19 cellular contexts compared by ENCODE assay signal in genomic region chr12:80512781-80513180, GRCh38.
"Had no signal": no experiment of that assay in that cellular context is flagged by ENCODE, and none has a peak within 500 bp of the region (broad histone marks: within the 10 kb centered on the region; RNA-seq: fewer than 3 reads in every experiment).

No MANE protein-coding gene starts in this region.

- H3K27ac Mint-ChIP-seq: activated CD4-positive, alpha-beta T cell treated with anti-CD3 and anti-CD28 coated beads, Interleukin-2, amount 10 ng/mL, durations not matched to agents 7 days and 5 days; activated CD8-positive, alpha-beta T cell treated with anti-CD3 and anti-CD28 coated beads, Interleukin-2, amount 10 ng/mL, durations not matched to agents 7 days and 5 days; activated naive CD8-positive, alpha-beta T cell treated with anti-CD3 and anti-CD28 coated beads, Interleukin-2, amount 10 ng/mL, durations not matched to agents 7 days and 5 days; activated T-cell treated with anti-CD3 and anti-CD28 coated beads, Interleukin-2, amount 50 U/mL, for 24 hours; activated T-helper 2 cell treated with anti-CD3 and anti-CD28 coated beads, Interferon-gamma antibody, Interleukin-2, Interleukin-4, amounts not matched to agents 10 μg/mL and 5 μg/mL and 100 μg/mL, durations not matched to agents 14 hours and 24 hours and 36 hours; naive thymus-derived CD4-positive, alpha-beta T cell; stimulated activated effector memory CD8-positive, alpha-beta T cell treated with anti-CD3 and anti-CD28 coated beads, Interleukin-12 subunit alpha, Interleukin-12 subunit beta, amount 100 ng/mL, for 72 hours; type B pancreatic cell had no signal

- H3K4me1 Mint-ChIP-seq: activated CD4-positive, alpha-beta T cell treated with anti-CD3 and anti-CD28 coated beads, Interleukin-2, amount 10 ng/mL, durations not matched to agents 7 days and 5 days; activated naive CD8-positive, alpha-beta T cell treated with anti-CD3 and anti-CD28 coated beads, Interleukin-2, amount 10 ng/mL, durations not matched to agents 7 days and 5 days; naive thymus-derived CD4-positive, alpha-beta T cell; stimulated activated effector memory CD8-positive, alpha-beta T cell treated with anti-CD3 and anti-CD28 coated beads, Interleukin-12 subunit alpha, Interleukin-12 subunit beta, amount 100 ng/mL, for 72 hours had no signal

- H3K36me3 ChIP-seq: cardiac muscle cell, sigmoid colon had no signal

- H3K27me3 Mint-ChIP-seq: activated CD4-positive, alpha-beta T cell treated with anti-CD3 and anti-CD28 coated beads, Interleukin-2, amount 10 ng/mL, durations not matched to agents 7 days and 5 days; activated T-cell treated with anti-CD3 and anti-CD28 coated beads, Interleukin-2, amount 50 U/mL, for 24 hours; naive thymus-derived CD4-positive, alpha-beta T cell; type B pancreatic cell had no signal

- H3K4me1 ChIP-seq: sigmoid colon, testis had no signal

- H3K27ac ChIP-seq: cardiac muscle cell, sigmoid colon, testis had no signal

- H3K9me3 ChIP-seq: sigmoid colon, testis had no signal

- H3K27me3 ChIP-seq: cardiac muscle cell, sigmoid colon, testis had no signal

- DNase-seq: activated CD4-positive, alpha-beta T cell treated with anti-CD3 and anti-CD28 coated beads, Interleukin-2, amount 10 ng/mL, durations not matched to agents 7 days and 5 days; activated CD8-positive, alpha-beta T cell treated with anti-CD3 and anti-CD28 coated beads, Interleukin-2, amount 10 ng/mL, durations not matched to agents 7 days and 5 days; activated naive CD4-positive, alpha-beta T cell treated with Interleukin-2 at 50 U/mL for 16 hours; activated naive CD8-positive, alpha-beta T cell treated with anti-CD3 and anti-CD28 coated beads, Interleukin-2, amount 10 ng/mL, durations not matched to agents 7 days and 5 days; activated T-cell treated with anti-CD3 and anti-CD28 coated beads, Interleukin-2, amount 50 U/mL, for 24 hours; amygdala; foreskin melanocyte; glutamatergic neuron; mesenchymal stem cell; naive thymus-derived CD4-positive, alpha-beta T cell; sigmoid colon; stimulated activated CD4-positive, alpha-beta T cell treated with anti-CD3 and anti-CD28 coated beads, Interleukin-4, amount 100 ng/mL, for 24 hours; T-helper 9 cell had no signal

- ATAC-seq: activated CD4-positive, CD25-positive, alpha-beta regulatory T cell treated with anti-CD3 and anti-CD28 coated beads, Interleukin-2, amount 50 U/mL, for 24 hours; activated CD8-positive, alpha-beta T cell treated with anti-CD3 and anti-CD28 coated beads, Interleukin-2, amount 10 ng/mL, durations not matched to agents 7 days and 5 days; naive thymus-derived CD4-positive, alpha-beta T cell; stimulated activated effector memory CD8-positive, alpha-beta T cell treated with anti-CD3 and anti-CD28 coated beads, Interleukin-12 subunit alpha, Interleukin-12 subunit beta, amount 100 ng/mL, for 72 hours had no signal

- H3K36me3 Mint-ChIP-seq: activated naive CD8-positive, alpha-beta T cell treated with anti-CD3 and anti-CD28 coated beads, Interleukin-2, amount 10 ng/mL, durations not matched to agents 7 days and 5 days; naive thymus-derived CD4-positive, alpha-beta T cell; stimulated activated effector memory CD8-positive, alpha-beta T cell treated with anti-CD3 and anti-CD28 coated beads, Interleukin-12 subunit alpha, Interleukin-12 subunit beta, amount 100 ng/mL, for 72 hours; type B pancreatic cell had no signal

- H3K4me3 Mint-ChIP-seq: activated CD4-positive, alpha-beta T cell treated with anti-CD3 and anti-CD28 coated beads, Interleukin-2, amount 10 ng/mL, durations not matched to agents 7 days and 5 days; activated CD8-positive, alpha-beta T cell treated with anti-CD3 and anti-CD28 coated beads, Interleukin-2, amount 10 ng/mL, durations not matched to agents 7 days and 5 days; activated naive CD8-positive, alpha-beta T cell treated with anti-CD3 and anti-CD28 coated beads, Interleukin-2, amount 10 ng/mL, durations not matched to agents 7 days and 5 days; activated T-cell treated with anti-CD3 and anti-CD28 coated beads, Interleukin-2, amount 50 U/mL, for 24 hours; naive thymus-derived CD4-positive, alpha-beta T cell; stimulated activated effector memory CD8-positive, alpha-beta T cell treated with anti-CD3 and anti-CD28 coated beads, Interleukin-12 subunit alpha, Interleukin-12 subunit beta, amount 100 ng/mL, for 72 hours; type B pancreatic cell had no signal

- H3K4me3 ChIP-seq: cardiac muscle cell, sigmoid colon had no signal
